ENCODE assay signal across 8 cellular contexts in the genomic region with DNA sequence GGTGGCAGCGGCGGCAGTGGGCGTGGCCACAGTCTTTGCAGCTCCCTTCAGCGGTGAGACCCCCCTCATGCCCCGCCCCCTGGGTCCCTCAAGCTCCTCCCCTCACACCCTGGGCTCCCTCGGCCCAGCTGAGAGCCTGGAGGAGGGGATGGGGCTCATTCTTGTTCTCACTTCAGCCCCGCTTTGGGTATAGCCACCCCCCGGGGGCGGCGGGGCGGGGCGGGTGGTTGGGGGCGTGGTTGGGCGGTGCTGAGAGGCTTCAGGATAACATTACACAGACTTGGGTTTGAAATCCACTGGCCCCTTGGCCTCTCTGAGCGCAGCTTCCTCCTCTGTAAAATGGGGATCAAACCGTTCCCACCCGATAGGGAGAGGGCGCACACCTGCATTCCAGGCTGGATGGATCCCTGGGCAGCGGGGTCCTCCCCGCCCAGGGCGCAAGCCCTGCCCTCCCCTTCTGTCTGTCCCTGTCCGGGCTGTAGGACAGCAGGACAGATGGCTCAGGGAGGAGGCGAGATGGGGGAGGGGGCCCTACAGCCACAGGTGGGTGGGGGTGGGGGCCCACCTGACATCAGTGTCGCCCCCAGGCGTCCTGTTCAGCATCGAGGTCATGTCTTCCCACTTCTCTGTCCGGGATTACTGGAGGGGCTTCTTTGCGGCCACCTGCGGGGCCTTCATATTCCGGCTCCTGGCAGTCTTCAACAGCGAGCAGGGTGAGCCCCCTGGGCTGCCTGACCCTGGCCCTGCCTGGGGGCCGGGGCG. TPM values are rescaled to one million over a fixed set of nuclear protein-coding genes. Genes with fewer than 3 reads are reported as not detected.
DNase-seq lines count a peak whose midpoint lies in the region; ATAC-seq and TF ChIP-seq lines count a peak whose summit lies in the region.

No MANE protein-coding gene starts in this region.

- intact Hi-C loops in left ventricle myocardium superior (cut with micrococcal nuclease): no loop called here

- peak; percentile 28 for ATAC-seq in left ventricle myocardium superior
- ATAC-seq in GM18505 (IDR thresholded peaks at IDR 0.05; ENCODE audit: unreplicated experiment): no peak
- ATAC-seq in GM21717 (IDR thresholded peaks at IDR 0.05; ENCODE audit: unreplicated experiment): no peak

- H3K4me3 ChIP-seq in HFF-Myc (replicated peaks; ENCODE audit: low read depth, low read length): no peak overlapping the region; the same call in 1 of the 2 replicates

- no peak for TF ChIP-seq POLR2A in GM18505 (IDR thresholded peaks at IDR 0.05; ENCODE audit: borderline replicate concordance, extremely low read depth, insufficient read depth, insufficient read length)

- no peak for TF ChIP-seq CTCF in HFF-Myc (IDR thresholded peaks at IDR 0.05; ENCODE audit: low read depth, low read length, missing control alignments)

- DNase-seq in HFF-Myc (ENCODE audit: extremely low read depth, low read depth) (peak; percentile 24), left ventricle myocardium superior (no peak), nucleus accumbens (lab: John Stamatoyannopoulos, UW) (no peak), ureter (ENCODE audit: low spot score) (no peak)
- DNase-seq in activated CD4-positive, alpha-beta T cell treated with anti-CD3 and anti-CD28 coated beads for 4 hours: peak; percentile 16 to 51
- peak; percentile 16 to 31 for DNase-seq in stimulated activated CD4-positive, alpha-beta T cell treated with anti-CD3 and anti-CD28 coated beads, Interleukin-4, amount 100 ng/mL, for 48 hours (ENCODE audit: low read depth in 2 of 2)

RNA-seq across cellular contexts. Expression of a gene that starts 5.1 kb away (rescaled TPM):
- total RNA-seq in left ventricle myocardium superior (0.15 TPM), ureter (2.2 TPM)

RNA-seq across cellular contexts. Expression of a gene that starts 9.1 kb away (rescaled TPM):
- 3,996 TPM for total RNA-seq in left ventricle myocardium superior
- 36.2 TPM for total RNA-seq in ureter

RNA-seq across cellular contexts. Expression of a gene that starts 16.7 kb away (rescaled TPM):
- total RNA-seq in left ventricle myocardium superior (2.1 TPM), ureter (0.65 TPM)

RNA-seq across cellular contexts. Expression of a gene that starts 22.9 kb away (rescaled TPM):
- total RNA-seq in left ventricle myocardium superior: 0.84 TPM
- not detected for total RNA-seq in ureter

RNA-seq across cellular contexts. Expression of a gene that starts 46.5 kb away (rescaled TPM):
- total RNA-seq in left ventricle myocardium superior (3.7 TPM), ureter (0.60 TPM)

Comparison
In these comparisons a context has a peak if more than half of its experiments do, and no peak if none do; other contexts are left out.
1. DNase-seq: peak in HFF-Myc (single experiment), activated CD4-positive, alpha-beta T cell treated with anti-CD3 and anti-CD28 coated beads for 4 hours (2 of 2) and stimulated activated CD4-positive, alpha-beta T cell treated with anti-CD3 and anti-CD28 coated beads, Interleukin-4, amount 100 ng/mL, for 48 hours (2 of 2); none in left ventricle myocardium superior (single experiment), nucleus accumbens (0 of 56) and ureter (single experiment).
2. RNA of a gene that starts 9.1 kb away (total RNA-seq): 3,996 TPM in left ventricle myocardium superior (single experiment); 36.2 TPM in ureter (single experiment); every median in the first group is over 100 times any median in the second.